Comparison of ENCODE assay signal across 21 cellular contexts in the genomic region with DNA sequence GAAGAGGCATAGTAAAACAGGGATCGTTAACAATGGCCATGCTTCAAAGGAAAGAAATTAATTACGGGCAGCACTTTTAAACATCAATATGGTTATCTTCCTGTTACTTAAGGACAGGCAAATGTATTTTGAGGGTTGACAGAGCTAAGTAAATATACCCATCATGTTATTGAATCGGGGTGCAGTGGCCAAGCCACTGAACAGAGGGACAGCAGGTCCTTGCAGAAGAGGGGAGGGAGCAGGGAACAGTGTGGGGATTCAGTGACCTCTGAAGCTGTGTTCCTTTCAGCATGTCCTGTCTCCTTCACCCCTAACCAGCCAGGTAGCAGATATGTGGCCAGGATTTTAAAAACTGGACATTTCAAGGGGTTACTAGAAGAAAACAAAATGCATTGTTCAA.
"Had no signal": no experiment of that assay in that cellular context is flagged by ENCODE, and none has a peak within 500 bp of the region (broad histone marks: within the 10 kb centered on the region; RNA-seq: fewer than 3 reads in every experiment).

No MANE protein-coding gene starts in this region.

- H3K9me3 Mint-ChIP-seq: activated naive CD4-positive, alpha-beta T cell treated with anti-CD3 and anti-CD28 coated beads, Interleukin-2, amount 50 U/mL, for 24 hours; activated T-helper 1 cell treated with anti-CD3 and anti-CD28 coated beads, Interleukin-12 subunit alpha, Interleukin-12 subunit beta, Interleukin-2, Interleukin-4 antibody, amounts not matched to agents 30 ng/mL and 10 ng/mL and 1 ng/mL, durations not matched to agents 14 hours and 24 hours and 36 hours; effector memory CD8-positive, alpha-beta T cell; nephron; stimulated activated memory B cell treated with anti-CD40 and anti-IgM and Interleukin-4, amounts not matched to agents 10 μg/mL and 1 μg/mL and 100 μg/mL, for 72 hours had no signal

- H3K27me3 Mint-ChIP-seq: activated naive CD4-positive, alpha-beta T cell treated with anti-CD3 and anti-CD28 coated beads, Interleukin-2, amount 50 U/mL, for 24 hours; effector memory CD8-positive, alpha-beta T cell; stimulated activated memory B cell treated with anti-CD40 and anti-IgM and Interleukin-4, amounts not matched to agents 10 μg/mL and 1 μg/mL and 100 μg/mL, for 72 hours had no signal

- H3K4me1 Mint-ChIP-seq: nephron had no signal

- ATAC-seq: activated CD8-positive, alpha-beta T cell treated with anti-CD3 and anti-CD28 coated beads, Interleukin-2, amount 10 ng/mL, durations not matched to agents 7 days and 5 days; effector memory CD8-positive, alpha-beta T cell; stimulated activated memory B cell treated with anti-CD40 and anti-IgM and Interleukin-4, amounts not matched to agents 10 μg/mL and 1 μg/mL and 100 μg/mL, for 72 hours had no signal

- H3K27ac Mint-ChIP-seq: activated CD8-positive, alpha-beta T cell treated with anti-CD3 and anti-CD28 coated beads, Interleukin-2, amount 10 ng/mL, durations not matched to agents 7 days and 5 days; activated naive CD4-positive, alpha-beta T cell treated with anti-CD3 and anti-CD28 coated beads, Interleukin-2, amount 50 U/mL, for 24 hours; activated T-helper 1 cell treated with anti-CD3 and anti-CD28 coated beads, Interleukin-12 subunit alpha, Interleukin-12 subunit beta, Interleukin-2, Interleukin-4 antibody, amounts not matched to agents 30 ng/mL and 10 ng/mL and 1 ng/mL, durations not matched to agents 14 hours and 24 hours and 36 hours; effector memory CD8-positive, alpha-beta T cell; nephron; stimulated activated memory B cell treated with anti-CD40 and anti-IgM and Interleukin-4, amounts not matched to agents 10 μg/mL and 1 μg/mL and 100 μg/mL, for 72 hours had no signal

- DNase-seq: activated CD4-positive, alpha-beta T cell treated with anti-CD3 and anti-CD28 coated beads for 1 hour; activated CD4-positive, alpha-beta T cell treated with anti-CD3 and anti-CD28 coated beads, Interleukin-2, amount 50 U/mL, for 1 hour; activated CD8-positive, alpha-beta T cell treated with anti-CD3 and anti-CD28 coated beads, Interleukin-2, amount 10 ng/mL, durations not matched to agents 7 days and 5 days; activated gamma-delta T cell treated with Interleukin-2 at 50 U/mL for 16 hours; aorta; brain microvascular endothelial cell; effector memory CD8-positive, alpha-beta T cell; glutamatergic neuron; hippocampal formation; midbrain; posterior cingulate gyrus; sigmoid colon; stimulated activated CD4-positive, alpha-beta T cell treated with anti-CD3 and anti-CD28 coated beads, Interleukin-15, amount 100 ng/mL, for 24 hours; stomach; T-helper 9 cell; testis; trophoblast cell had no signal

- H3K4me3 Mint-ChIP-seq: activated CD8-positive, alpha-beta T cell treated with anti-CD3 and anti-CD28 coated beads, Interleukin-2, amount 10 ng/mL, durations not matched to agents 7 days and 5 days; activated naive CD4-positive, alpha-beta T cell treated with anti-CD3 and anti-CD28 coated beads, Interleukin-2, amount 50 U/mL, for 24 hours; activated T-helper 1 cell treated with anti-CD3 and anti-CD28 coated beads, Interleukin-12 subunit alpha, Interleukin-12 subunit beta, Interleukin-2, Interleukin-4 antibody, amounts not matched to agents 30 ng/mL and 10 ng/mL and 1 ng/mL, durations not matched to agents 14 hours and 24 hours and 36 hours; effector memory CD8-positive, alpha-beta T cell; nephron; stimulated activated memory B cell treated with anti-CD40 and anti-IgM and Interleukin-4, amounts not matched to agents 10 μg/mL and 1 μg/mL and 100 μg/mL, for 72 hours had no signal
